ENCODE assay signal across 13 cellular contexts in genomic region chr7:85237721-85238120, GRCh38. TPM values are rescaled to one million over a fixed set of nuclear protein-coding genes. Genes with fewer than 3 reads are reported as not detected.
"Had no signal": no experiment of that assay in that cellular context is flagged by ENCODE, and none has a peak within 500 bp of the region (broad histone marks: within the 10 kb centered on the region; RNA-seq: fewer than 3 reads in every experiment).

No MANE protein-coding gene starts in this region.

- DNase-seq: activated CD4-positive, alpha-beta memory T cell treated with anti-CD3 and anti-CD28 coated beads, Interleukin-2, amount 10 ng/mL, durations not matched to agents 7 days and 5 days; activated CD4-positive, alpha-beta T cell treated with anti-CD3 and anti-CD28 coated beads for 1 hour; activated CD8-positive, alpha-beta memory T cell treated with anti-CD3 and anti-CD28 coated beads, Interleukin-2, amount 50 U/mL, for 4 hours; activated naive CD4-positive, alpha-beta T cell treated with Interleukin-2 at 50 U/mL for 16 hours; activated naive CD8-positive, alpha-beta T cell treated with anti-CD3 and anti-CD28 coated beads, Interleukin-2, amount 50 U/mL, for 24 hours; activated T-cell treated with anti-CD3 and anti-CD28 coated beads, Interleukin-2, amount 50 U/mL, for 72 hours; dermis blood vessel endothelial cell; left colon; naive B cell; posterior cingulate gyrus; stimulated activated CD4-positive, alpha-beta T cell treated with anti-CD3 and anti-CD28 coated beads, Interleukin-15, amount 100 ng/mL, for 24 hours; stimulated activated CD4-positive, alpha-beta T cell treated with anti-CD3 and anti-CD28 coated beads, Interleukin-4, amount 100 ng/mL, for 4 hours had no signal

- H3K4me3 ChIP-seq: lung had no signal

- ATAC-seq: activated naive CD8-positive, alpha-beta T cell treated with anti-CD3 and anti-CD28 coated beads, Interleukin-2, amount 50 U/mL, for 24 hours; activated T-cell treated with anti-CD3 and anti-CD28 coated beads, Interleukin-2, amount 50 U/mL, for 72 hours; left colon had no signal

RNA-seq across cellular contexts. Expression of gene SEMA3D, which starts 50.9 kb away (rescaled TPM):
- total RNA-seq: activated CD4-positive, alpha-beta memory T cell treated with anti-CD3 and anti-CD28 coated beads, Interleukin-2, amount 10 ng/mL, durations not matched to agents 7 days and 5 days had no signal
